1 cellular context compared by ENCODE assay signal in the genomic region with DNA sequence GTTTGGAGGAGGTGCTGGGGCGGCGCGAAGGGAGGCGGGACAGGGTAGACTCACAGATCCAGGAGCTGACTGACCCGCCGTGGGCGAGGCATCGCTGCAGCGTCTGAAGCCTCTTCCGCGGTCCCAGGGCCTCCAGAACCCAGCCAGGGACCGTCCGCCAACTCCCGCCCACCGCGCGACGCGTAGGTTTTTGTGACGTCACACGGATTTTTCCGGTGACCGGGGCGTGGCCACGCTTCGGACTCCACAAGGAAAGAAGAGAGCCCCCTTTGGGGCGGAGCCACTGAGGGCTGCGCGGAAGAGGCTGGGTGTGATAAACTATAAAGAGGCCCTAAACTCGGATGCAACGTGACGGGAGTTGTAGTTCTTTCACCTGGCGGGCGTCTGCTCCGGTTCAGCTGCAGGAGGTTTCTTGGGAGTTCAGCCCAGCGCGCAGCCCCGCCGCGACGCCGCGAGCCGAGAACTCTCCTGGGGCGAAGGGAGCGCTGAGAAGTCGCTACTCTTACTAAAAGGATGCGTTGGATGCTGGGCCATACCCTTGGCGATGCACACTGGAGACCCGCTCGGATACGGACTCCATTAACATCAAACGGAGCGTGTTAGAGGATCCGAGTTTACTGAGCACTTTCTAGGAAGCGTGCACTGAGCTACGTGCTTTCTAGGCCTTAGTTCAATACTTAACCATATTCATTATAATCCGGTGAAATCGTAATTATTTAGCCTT.
TF ChIP-seq lines count a peak whose summit lies in the region.

Gene AMN1 (minus strand): TSS at position 105 of the 724 bp plus-strand sequence. CDS start 13 bp downstream, at position 92.

TF ChIP-seq in GM23338, 12 proteins besides CTCF, POLR2A, EP300 and RAD21 (continued from another document):
- TF ChIP-seq, protein P1, sequence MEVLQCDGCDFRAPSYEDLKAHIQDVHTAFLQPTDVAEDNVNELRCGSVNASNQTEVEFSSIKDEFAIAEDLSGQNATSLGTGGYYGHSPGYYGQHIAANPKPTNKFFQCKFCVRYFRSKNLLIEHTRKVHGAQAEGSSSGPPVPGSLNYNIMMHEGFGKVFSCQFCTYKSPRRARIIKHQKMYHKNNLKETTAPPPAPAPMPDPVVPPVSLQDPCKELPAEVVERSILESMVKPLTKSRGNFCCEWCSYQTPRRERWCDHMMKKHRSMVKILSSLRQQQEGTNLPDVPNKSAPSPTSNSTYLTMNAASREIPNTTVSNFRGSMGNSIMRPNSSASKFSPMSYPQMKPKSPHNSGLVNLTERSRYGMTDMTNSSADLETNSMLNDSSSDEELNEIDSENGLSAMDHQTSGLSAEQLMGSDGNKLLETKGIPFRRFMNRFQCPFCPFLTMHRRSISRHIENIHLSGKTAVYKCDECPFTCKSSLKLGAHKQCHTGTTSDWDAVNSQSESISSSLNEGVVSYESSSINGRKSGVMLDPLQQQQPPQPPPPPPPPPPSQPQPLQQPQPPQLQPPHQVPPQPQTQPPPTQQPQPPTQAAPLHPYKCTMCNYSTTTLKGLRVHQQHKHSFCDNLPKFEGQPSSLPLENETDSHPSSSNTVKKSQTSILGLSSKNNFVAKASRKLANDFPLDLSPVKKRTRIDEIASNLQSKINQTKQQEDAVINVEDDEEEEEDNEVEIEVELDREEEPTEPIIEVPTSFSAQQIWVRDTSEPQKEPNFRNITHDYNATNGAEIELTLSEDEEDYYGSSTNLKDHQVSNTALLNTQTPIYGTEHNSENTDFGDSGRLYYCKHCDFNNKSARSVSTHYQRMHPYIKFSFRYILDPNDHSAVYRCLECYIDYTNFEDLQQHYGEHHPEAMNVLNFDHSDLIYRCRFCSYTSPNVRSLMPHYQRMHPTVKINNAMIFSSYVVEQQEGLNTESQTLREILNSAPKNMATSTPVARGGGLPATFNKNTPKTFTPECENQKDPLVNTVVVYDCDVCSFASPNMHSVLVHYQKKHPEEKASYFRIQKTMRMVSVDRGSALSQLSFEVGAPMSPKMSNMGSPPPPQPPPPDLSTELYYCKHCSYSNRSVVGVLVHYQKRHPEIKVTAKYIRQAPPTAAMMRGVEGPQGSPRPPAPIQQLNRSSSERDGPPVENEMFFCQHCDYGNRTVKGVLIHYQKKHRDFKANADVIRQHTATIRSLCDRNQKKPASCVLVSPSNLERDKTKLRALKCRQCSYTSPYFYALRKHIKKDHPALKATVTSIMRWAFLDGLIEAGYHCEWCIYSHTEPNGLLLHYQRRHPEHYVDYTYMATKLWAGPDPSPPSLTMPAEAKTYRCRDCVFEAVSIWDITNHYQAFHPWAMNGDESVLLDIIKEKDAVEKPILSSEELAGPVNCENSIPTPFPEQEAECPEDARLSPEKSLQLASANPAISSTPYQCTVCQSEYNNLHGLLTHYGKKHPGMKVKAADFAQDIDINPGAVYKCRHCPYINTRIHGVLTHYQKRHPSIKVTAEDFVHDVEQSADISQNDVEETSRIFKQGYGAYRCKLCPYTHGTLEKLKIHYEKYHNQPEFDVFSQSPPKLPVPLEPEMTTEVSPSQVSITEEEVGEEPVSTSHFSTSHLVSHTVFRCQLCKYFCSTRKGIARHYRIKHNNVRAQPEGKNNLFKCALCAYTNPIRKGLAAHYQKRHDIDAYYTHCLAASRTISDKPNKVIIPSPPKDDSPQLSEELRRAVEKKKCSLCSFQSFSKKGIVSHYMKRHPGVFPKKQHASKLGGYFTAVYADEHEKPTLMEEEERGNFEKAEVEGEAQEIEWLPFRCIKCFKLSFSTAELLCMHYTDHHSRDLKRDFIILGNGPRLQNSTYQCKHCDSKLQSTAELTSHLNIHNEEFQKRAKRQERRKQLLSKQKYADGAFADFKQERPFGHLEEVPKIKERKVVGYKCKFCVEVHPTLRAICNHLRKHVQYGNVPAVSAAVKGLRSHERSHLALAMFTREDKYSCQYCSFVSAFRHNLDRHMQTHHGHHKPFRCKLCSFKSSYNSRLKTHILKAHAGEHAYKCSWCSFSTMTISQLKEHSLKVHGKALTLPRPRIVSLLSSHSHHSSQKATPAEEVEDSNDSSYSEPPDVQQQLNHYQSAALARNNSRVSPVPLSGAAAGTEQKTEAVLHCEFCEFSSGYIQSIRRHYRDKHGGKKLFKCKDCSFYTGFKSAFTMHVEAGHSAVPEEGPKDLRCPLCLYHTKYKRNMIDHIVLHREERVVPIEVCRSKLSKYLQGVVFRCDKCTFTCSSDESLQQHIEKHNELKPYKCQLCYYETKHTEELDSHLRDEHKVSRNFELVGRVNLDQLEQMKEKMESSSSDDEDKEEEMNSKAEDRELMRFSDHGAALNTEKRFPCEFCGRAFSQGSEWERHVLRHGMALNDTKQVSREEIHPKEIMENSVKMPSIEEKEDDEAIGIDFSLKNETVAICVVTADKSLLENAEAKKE (CRISPR knock-in tag; IDR thresholded peaks at IDR 0.05): no peak
- no peak for TF ChIP-seq NANOG (IDR thresholded peaks at IDR 0.05; ENCODE audit: borderline replicate concordance)
